ENCODE assay signal across 8 cellular contexts in the genomic region with DNA sequence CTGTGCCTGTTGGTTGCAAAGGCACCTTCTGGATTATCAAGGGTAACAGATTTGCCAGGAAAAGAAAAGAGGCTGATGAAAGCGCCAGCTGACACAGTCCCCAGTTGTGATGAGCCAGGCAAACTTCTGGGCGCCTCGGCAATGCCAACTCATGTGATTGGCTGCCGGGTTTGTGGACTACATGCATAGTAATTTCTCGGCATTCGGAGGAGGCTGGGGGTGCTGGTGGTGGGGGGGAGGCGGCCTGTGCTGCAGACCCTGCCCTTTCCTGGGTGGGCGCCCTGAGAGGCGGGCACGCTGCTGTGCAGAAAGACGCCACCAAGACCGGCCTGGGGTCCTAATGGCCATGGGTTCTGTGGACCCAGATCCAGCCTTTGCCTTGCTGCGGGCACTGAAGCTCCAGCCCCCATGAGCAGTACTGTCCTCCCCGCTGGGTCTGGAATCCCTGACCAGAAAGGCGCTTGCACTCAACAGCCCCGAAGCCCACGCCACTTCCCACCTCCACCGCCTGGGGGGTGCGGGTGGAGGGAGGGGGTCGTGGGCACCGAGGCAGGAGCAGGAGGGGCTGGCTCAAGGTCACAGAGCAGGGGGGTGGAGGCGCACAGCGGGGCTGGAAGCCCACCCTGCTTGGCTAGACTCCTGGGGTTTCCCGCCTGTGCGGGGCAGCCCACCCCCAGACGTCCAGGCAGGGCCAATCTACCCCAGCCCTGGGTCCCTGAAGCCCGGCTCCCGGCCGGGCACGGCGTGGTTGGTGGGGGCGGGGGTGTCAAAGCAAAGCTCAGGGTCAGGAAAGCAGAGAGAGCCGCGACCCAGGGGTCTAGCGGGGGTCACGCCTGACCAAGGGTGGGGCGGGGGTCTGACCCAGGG. TPM values are rescaled to one million over a fixed set of nuclear protein-coding genes. Genes with fewer than 3 reads are reported as not detected.
DNase-seq lines count a peak whose midpoint lies in the region; ATAC-seq and TF ChIP-seq lines count a peak whose summit lies in the region.

No MANE protein-coding gene starts in this region.

- intact Hi-C loops in dorsolateral prefrontal cortex (cut with DNase I) = no loop called here

- H3K9me3 ChIP-seq in AG04450 (ENCODE audit: control insufficient read depth, insufficient read depth, low read length) = peaks cover 20% of the 10 kb centered on the region

- no peaks in the 10 kb centered on the region for H3K27me3 ChIP-seq in AG04450 (ENCODE audit: control insufficient read depth, insufficient read depth, low read length)
- H3K27me3 ChIP-seq in dorsolateral prefrontal cortex = peaks cover 0 to 4% (median 0%) of the 10 kb centered on the region in 45 donors

- H3K27ac ChIP-seq in AG04450 (ENCODE audit: low read depth, low read length) = peak overlapping the region; percentile 47
- H3K27ac ChIP-seq in dorsolateral prefrontal cortex = peak overlapping the region in 47 of 59 donors; percentile 0 to 89 (median 75)

- TF ChIP-seq CTCF in AG04450 (IDR thresholded peaks at IDR 0.05; ENCODE audit: low read depth, low read length) (peak; percentile 22; the same call in 1 of the 2 replicates), HFF-Myc (IDR thresholded peaks at IDR 0.05; ENCODE audit: low read depth, low read length, missing control alignments) (no peak), dorsolateral prefrontal cortex (IDR thresholded peaks at IDR 0.05 in 54 of 56, conservative IDR thresholded peaks at IDR 0.05 in 2 of 56; ENCODE audit: low read depth in 1 of 56, partially characterized antibody in 56 of 56) (peak in 5 of 56 donors; percentile 7 to 28 (median 14))

- POLR2A ChIA-PET in AG04450 (lab: Yijun Ruan, JAX) = no interaction called here

- ATAC-seq in HG02852 (IDR thresholded peaks at IDR 0.05; ENCODE audit: unreplicated experiment) = no peak
- ATAC-seq in HG02798 (IDR thresholded peaks at IDR 0.05; ENCODE audit: poor library complexity, unreplicated experiment) = no peak
- no peak for ATAC-seq in GM19035 (IDR thresholded peaks at IDR 0.05; ENCODE audit: unreplicated experiment)

- CTCF ChIA-PET in AG04450 (lab: Charles Lee) = interaction anchor here (0.6 kb wide), 1 partner anchor 16 kb away, joined by 4 read pairs; no protein-coding TSS in a partner anchor

- DNase-seq in AG04450 (ENCODE audit: low read depth, low spot score) (no peak), HFF-Myc (ENCODE audit: extremely low read depth, low read depth) (no peak), dorsolateral prefrontal cortex (peak in 8 of 10 donors; percentile 38 to 86 (median 80)), middle frontal gyrus (ENCODE audit: extremely low spot score, low spot score) (peak; percentile 55), H4 (ENCODE audit: low spot score) (no peak)

- peak overlapping the region; percentile 61 for H3K4me3 ChIP-seq in AG04450 (ENCODE audit: low read depth, low read length)
- H3K4me3 ChIP-seq in HFF-Myc (replicated peaks; ENCODE audit: low read depth, low read length) = peak overlapping the region; percentile 41
- H3K4me3 ChIP-seq in dorsolateral prefrontal cortex = peak overlapping the region; percentile 30 to 77 (median 59)

RNA-seq across cellular contexts. Expression of a gene that starts 1.0 kb away (rescaled TPM):
- 12.5 and 13.5 TPM in 2 replicates for polyA plus RNA-seq in AG04450 (2011; rRNA removed)
- 13.1 and 14.0 TPM in 2 replicates for polyA minus RNA-seq in AG04450 (2011; rRNA and poly(A)+ RNA removed)
- 100 to 1,000 TPM in 107 of 120 experiments, 10 to 100 TPM in 13; 43.9 to 237 (median 155) TPM for total RNA-seq in dorsolateral prefrontal cortex
- 1.1 and 1.3 TPM in 2 replicates for total RNA-seq in H4 (2014; rRNA removed; shearing (Covaris generic))

RNA-seq across cellular contexts. Expression of a gene that starts 17.6 kb away (rescaled TPM):
- polyA plus RNA-seq in AG04450 (2011; rRNA removed) = 0.56 and 0.57 TPM in 2 replicates
- 0.30 and 0.32 TPM in 2 replicates for polyA minus RNA-seq in AG04450 (2011; rRNA and poly(A)+ RNA removed)
- 100 to 1,000 TPM in 55 of 120 experiments, 10 to 100 TPM in 65; 71.9 to 184 (median 98.1) TPM for total RNA-seq in dorsolateral prefrontal cortex
- 0.60 and 0.75 TPM in 2 replicates for total RNA-seq in H4 (2014; rRNA removed; shearing (Covaris generic))

RNA-seq across cellular contexts. Expression of a gene that starts 19.7 kb away (rescaled TPM):
- polyA plus RNA-seq in AG04450 (2011; rRNA removed) = 27.9 and 37.4 TPM in 2 replicates
- 25.9 and 36.0 TPM in 2 replicates for polyA minus RNA-seq in AG04450 (2011; rRNA and poly(A)+ RNA removed)
- total RNA-seq in dorsolateral prefrontal cortex = 10 to 100 TPM; 22.3 to 60.9 (median 39.3) TPM
- total RNA-seq in H4 (2014; rRNA removed; shearing (Covaris generic)) = 26.0 and 42.3 TPM in 2 replicates

Comparison
In these comparisons a context has a peak if more than half of its experiments do, and no peak if none do; other contexts are left out.
1. DNase-seq: peak in dorsolateral prefrontal cortex (8 of 10) and middle frontal gyrus (single experiment); none in AG04450 (single experiment), HFF-Myc (single experiment) and H4 (single experiment).
2. RNA of a gene that starts 1.0 kb away (total RNA-seq): 43.9 to 237 TPM in dorsolateral prefrontal cortex; 1.1 to 1.3 TPM in H4; every median in the first group is over 10 times any median in the second.
3. RNA of a gene that starts 17.6 kb away (total RNA-seq): 71.9 to 184 TPM in dorsolateral prefrontal cortex; 0.60 to 0.75 TPM in H4; every median in the first group is over 10 times any median in the second.
4. Peak in every context shown above with its lines, with median percentiles within 50 percentile points of each other: H3K4me3 ChIP-seq.